ENCODE assay signal across 8 cellular contexts in genomic region chr15:93088981-93089854, GRCh38. TPM values are rescaled to one million over a fixed set of nuclear protein-coding genes. Genes with fewer than 3 reads are reported as not detected.
A peak's percentile ranks its signal among the peaks of the same experiment; 100 is the strongest.
DNase-seq lines count a peak whose midpoint lies in the region; ATAC-seq and TF ChIP-seq lines count a peak whose summit lies in the region.

A gene with protein sequence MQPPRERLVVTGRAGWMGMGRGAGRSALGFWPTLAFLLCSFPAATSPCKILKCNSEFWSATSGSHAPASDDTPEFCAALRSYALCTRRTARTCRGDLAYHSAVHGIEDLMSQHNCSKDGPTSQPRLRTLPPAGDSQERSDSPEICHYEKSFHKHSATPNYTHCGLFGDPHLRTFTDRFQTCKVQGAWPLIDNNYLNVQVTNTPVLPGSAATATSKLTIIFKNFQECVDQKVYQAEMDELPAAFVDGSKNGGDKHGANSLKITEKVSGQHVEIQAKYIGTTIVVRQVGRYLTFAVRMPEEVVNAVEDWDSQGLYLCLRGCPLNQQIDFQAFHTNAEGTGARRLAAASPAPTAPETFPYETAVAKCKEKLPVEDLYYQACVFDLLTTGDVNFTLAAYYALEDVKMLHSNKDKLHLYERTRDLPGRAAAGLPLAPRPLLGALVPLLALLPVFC (minus strand): TSS chr15:93089211. CDS start chr15:93088932, 279 bp downstream.

- H3K4me1 ChIP-seq in A673 (ENCODE audit: insufficient read depth, low read length, poor library complexity, severe bottlenecking) = peaks cover 10% of the 10 kb centered on the region
- no peaks in the 10 kb centered on the region; the same call in 1 of the 2 replicates for H3K4me1 ChIP-seq in HEK293 (ENCODE audit: control insufficient read depth, insufficient read depth, low read length)

- peaks cover 7% of the 10 kb centered on the region for H3K4me1 Mint-ChIP-seq in activated T-helper 1 cell treated with anti-CD3 and anti-CD28 coated beads, Interleukin-12 subunit alpha, Interleukin-12 subunit beta, Interleukin-2, Interleukin-4 antibody, amounts not matched to agents 30 ng/mL and 10 ng/mL and 1 ng/mL, durations not matched to agents 14 hours and 24 hours and 36 hours (ENCODE audit: low read depth)

- H3K36me3 Mint-ChIP-seq in activated T-helper 1 cell treated with anti-CD3 and anti-CD28 coated beads, Interleukin-12 subunit alpha, Interleukin-12 subunit beta, Interleukin-2, Interleukin-4 antibody, amounts not matched to agents 30 ng/mL and 10 ng/mL and 1 ng/mL, durations not matched to agents 14 hours and 24 hours and 36 hours (ENCODE audit: low read depth) = no peaks in the 10 kb centered on the region

- peak; percentile 30 for DNase-seq in A673 (ENCODE audit: low spot score)
- no peak for DNase-seq in activated T-helper 1 cell treated with anti-CD3 and anti-CD28 coated beads, Interleukin-12 subunit alpha, Interleukin-12 subunit beta, Interleukin-2, Interleukin-4 antibody, amounts not matched to agents 30 ng/mL and 10 ng/mL and 1 ng/mL, durations not matched to agents 14 hours and 24 hours and 36 hours (ENCODE audit: low spot score)
- DNase-seq in left ventricle myocardium superior = peak; percentile 82
- peak; percentile 75 for DNase-seq in retina
- no peak for DNase-seq in cerebellar cortex (ENCODE audit: low spot score)
- no peak for DNase-seq in central memory CD4-positive, alpha-beta T cell

- no peaks in the 10 kb centered on the region for H3K9me3 Mint-ChIP-seq in activated T-helper 1 cell treated with anti-CD3 and anti-CD28 coated beads, Interleukin-12 subunit alpha, Interleukin-12 subunit beta, Interleukin-2, Interleukin-4 antibody, amounts not matched to agents 30 ng/mL and 10 ng/mL and 1 ng/mL, durations not matched to agents 14 hours and 24 hours and 36 hours

- intact Hi-C loops in A673 (cut with micrococcal nuclease; ENCODE audit: unreplicated experiment) = loop anchor here (1.0 to 5.0 kb wide), 3 partner anchors 57 to 1031 kb away; no protein-coding TSS in a partner anchor
- intact Hi-C loops in activated T-helper 1 cell treated with anti-CD3 and anti-CD28 coated beads, Interleukin-12 subunit alpha, Interleukin-12 subunit beta, Interleukin-2, Interleukin-4 antibody, amounts not matched to agents 30 ng/mL and 10 ng/mL and 1 ng/mL, durations not matched to agents 14 hours and 24 hours and 36 hours (cut with micrococcal nuclease) = no loop called here
- intact Hi-C loops in left ventricle myocardium superior (cut with micrococcal nuclease) = loop anchor here (10.0 kb wide), 1 partner anchor 386 kb away; no protein-coding TSS in a partner anchor

- H3K27ac Mint-ChIP-seq in activated T-helper 1 cell treated with anti-CD3 and anti-CD28 coated beads, Interleukin-12 subunit alpha, Interleukin-12 subunit beta, Interleukin-2, Interleukin-4 antibody, amounts not matched to agents 30 ng/mL and 10 ng/mL and 1 ng/mL, durations not matched to agents 14 hours and 24 hours and 36 hours = no peak within 1 kb of the TSS

- peaks cover 52% of the 10 kb centered on the region for H3K27me3 Mint-ChIP-seq in activated T-helper 1 cell treated with anti-CD3 and anti-CD28 coated beads, Interleukin-12 subunit alpha, Interleukin-12 subunit beta, Interleukin-2, Interleukin-4 antibody, amounts not matched to agents 30 ng/mL and 10 ng/mL and 1 ng/mL, durations not matched to agents 14 hours and 24 hours and 36 hours (ENCODE audit: insufficient read depth)

- H3K9me3 ChIP-seq in A673 (ENCODE audit: low read depth, low read length, poor library complexity, severe bottlenecking) = no peaks in the 10 kb centered on the region
- H3K9me3 ChIP-seq in HEK293 (ENCODE audit: control insufficient read depth, insufficient read depth, low read depth, low read length) = no peaks in the 10 kb centered on the region

- H3K27ac ChIP-seq in A673 (ENCODE audit: low read depth, low read length, poor library complexity, severe bottlenecking) (no peak within 1 kb of the TSS), HEK293 (ENCODE audit: extremely low read depth, low read depth, low read length) (peak within 1 kb of the TSS; percentile 72)

- CTCF ChIA-PET in A673 (lab: Charles Lee) (interaction anchor here (1.0 to 1.8 kb wide), 5 partner anchors 57 to 1031 kb away, joined by 5 to 39 read pairs (median 8); no protein-coding TSS in a partner anchor), HEK293 (lab: Yijun Ruan, JAX) (interaction anchor here (0.5 to 3.7 kb wide), 24 partner anchors 10 to 1213 kb away, joined by 3 to 35 read pairs (median 6); no protein-coding TSS in a partner anchor)

- BruUV-seq in A673 (replicated peaks; lab: Mats Ljungman, UMichigan) = no TSS peak

- H3K4me3 ChIP-seq in A673 (ENCODE audit: low read depth, low read length, poor library complexity, severe bottlenecking) (peak within 1 kb of the TSS; percentile 47), HEK293 (ENCODE audit: low read depth, low read length) (peak within 1 kb of the TSS; percentile 50)

- peaks cover 57% of the 10 kb centered on the region for H3K27me3 ChIP-seq in A673 (replicated peaks; ENCODE audit: insufficient read depth, low read depth, low read length, poor library complexity)

- ATAC-seq in left ventricle myocardium superior (peak; percentile 70), HG03196 (IDR thresholded peaks at IDR 0.05; ENCODE audit: unreplicated experiment) (no peak)

- POLR2A ChIA-PET in A673 (lab: Charles Lee; ENCODE audit: low non-redundant PET) = no interaction called here
- POLR2A ChIA-PET in HEK293 (lab: Yijun Ruan, JAX) = interaction anchor here (1.0 kb wide), 1 partner anchor 15 kb away, joined by 5 read pairs; no protein-coding TSS in a partner anchor

- TF ChIP-seq CTCF in A673 (conservative IDR thresholded peaks at IDR 0.05; ENCODE audit: low read depth, low read length) (no peak), HEK293 (tag by site-specific recombination; IDR thresholded peaks at IDR 0.05) (no peak)

- H3K4me3 Mint-ChIP-seq in activated T-helper 1 cell treated with anti-CD3 and anti-CD28 coated beads, Interleukin-12 subunit alpha, Interleukin-12 subunit beta, Interleukin-2, Interleukin-4 antibody, amounts not matched to agents 30 ng/mL and 10 ng/mL and 1 ng/mL, durations not matched to agents 14 hours and 24 hours and 36 hours = peak within 1 kb of the TSS; percentile 83

- H3K36me3 ChIP-seq in A673 (ENCODE audit: insufficient read depth, low read length, poor library complexity, severe bottlenecking) (no peaks in the 10 kb centered on the region), HEK293 (ENCODE audit: control insufficient read depth in 2 of 2, insufficient read depth in 1 of 2, low read length in 2 of 2) (no peaks in the 10 kb centered on the region; a peak in 1 of 3 replicates)

TF ChIP-seq in HEK293, 187 proteins besides CTCF, POLR2A, EP300 and RAD21:
- no peak for TF ChIP-seq ZNF514 (tag by site-specific recombination; IDR thresholded peaks at IDR 0.05)
- TF ChIP-seq KLF1 (tag by site-specific recombination; IDR thresholded peaks at IDR 0.05) = peak; percentile 61
- 0 out of 2 replicates have a peak, but pooled peaks have one; percentile 18 for TF ChIP-seq KLF8 (tag by site-specific recombination; IDR thresholded peaks at IDR 0.05)

RNA-seq across cellular contexts. Expression of the gene that starts here (rescaled TPM):
- total RNA-seq in A673 (2021) (5.0 and 8.3 TPM in 2 replicates), left ventricle myocardium superior (27.0 TPM)
- 0.34 and 0.54 TPM in 2 replicates for total RNA-seq in activated T-helper 1 cell treated with anti-CD3 and anti-CD28 coated beads, Interleukin-12 subunit alpha, Interleukin-12 subunit beta, Interleukin-2, Interleukin-4 antibody, amounts not matched to agents 30 ng/mL and 10 ng/mL and 1 ng/mL, durations not matched to agents 14 hours and 24 hours and 36 hours

Comparison
In these comparisons a context has a peak if more than half of its experiments do, and no peak if none do; other contexts are left out.
1. DNase-seq: peak in A673 (single experiment), left ventricle myocardium superior (single experiment) and retina (single experiment); none in activated T-helper 1 cell treated with anti-CD3 and anti-CD28 coated beads, Interleukin-12 subunit alpha, Interleukin-12 subunit beta, Interleukin-2, Interleukin-4 antibody, amounts not matched to agents 30 ng/mL and 10 ng/mL and 1 ng/mL, durations not matched to agents 14 hours and 24 hours and 36 hours (single experiment), cerebellar cortex (single experiment) and central memory CD4-positive, alpha-beta T cell (single experiment).